Comparison of ENCODE assay signal across 8 cellular contexts in genomic region chr2:119367472-119368099, GRCh38. TPM values are rescaled to one million over a fixed set of nuclear protein-coding genes. Genes with fewer than 3 reads are reported as not detected.
DNase-seq lines count a peak whose midpoint lies in the region; ATAC-seq and TF ChIP-seq lines count a peak whose summit lies in the region.

No MANE protein-coding gene starts in this region.

- H3K27me3 ChIP-seq in HUES64 (ENCODE audit: insufficient read depth, low read length) (no peaks in the 10 kb centered on the region), left lung (no peaks in the 10 kb centered on the region)

- H3K9me3 ChIP-seq in HUES64 (ENCODE audit: insufficient read depth, low read depth, low read length) (no peaks in the 10 kb centered on the region), left lung (no peaks in the 10 kb centered on the region)

- no peak overlapping the region for H3K27ac ChIP-seq in HUES64 (ENCODE audit: low read depth, low read length)
- peak overlapping the region; percentile 86 to 89 for H3K27ac ChIP-seq in left lung

- WGBS in HUES64 = 5% methylated on average over 32 of the region's 32 CpGs

- TF ChIP-seq CTCF in activated B cell treated with CpG ODN at 0.5 μM for 24 hours (IDR thresholded peaks at IDR 0.05) = no peak
- no peak for TF ChIP-seq CTCF in choroid plexus epithelial cell (conservative IDR thresholded peaks at IDR 0.05; ENCODE audit: low read depth, low read length)
- no peak for TF ChIP-seq CTCF in left lung (IDR thresholded peaks at IDR 0.05)

- H3K4me3 ChIP-seq in HUES64 (ENCODE audit: low read length) (peak overlapping the region; percentile 83), choroid plexus epithelial cell (ENCODE audit: low read depth, low read length) (peak overlapping the region; percentile 94), left lung (peak overlapping the region; percentile 64 to 92)

- peaks cover 53% of the 10 kb centered on the region for H3K4me1 Mint-ChIP-seq in activated B cell treated with CpG ODN at 0.5 μM for 24 hours

- H3K9me3 Mint-ChIP-seq in activated B cell treated with CpG ODN at 0.5 μM for 24 hours = no peaks in the 10 kb centered on the region

- peak overlapping the region; percentile 72 for H3K9ac ChIP-seq in HUES64 (ENCODE audit: low read depth, low read length)

- ATAC-seq in GM21390 (IDR thresholded peaks at IDR 0.05; ENCODE audit: unreplicated experiment) (peak; percentile 34), activated B cell treated with CpG ODN at 0.5 μM for 24 hours (ENCODE audit: low read depth) (peak; percentile 25), left lung (peak; percentile 69)

- H3K36me3 Mint-ChIP-seq in activated B cell treated with CpG ODN at 0.5 μM for 24 hours (ENCODE audit: low read depth) = peaks cover 52% of the 10 kb centered on the region

- DNase-seq in D341Med (ENCODE audit: low spot score) = peak; percentile 74
- DNase-seq in activated B cell treated with CpG ODN at 0.5 μM for 24 hours = peak; percentile 36
- peak; percentile 12 for DNase-seq in choroid plexus epithelial cell (ENCODE audit: low read depth)
- peak; percentile 75 to 88 for DNase-seq in left lung
- peak in 2 of 3 donors; percentile 6 to 17 for DNase-seq in stimulated activated CD4-positive, alpha-beta T cell treated with anti-CD3 and anti-CD28 coated beads, TNF-alpha, amount 100 ng/mL, for 1 hour (ENCODE audit: low read depth in 3 of 3, low spot score in 1 of 3)
- DNase-seq in COLO829 (ENCODE audit: low spot score) = no peak

- intact Hi-C loops in activated B cell treated with CpG ODN at 0.5 μM for 24 hours (cut with micrococcal nuclease) = loop anchor here (1.0 to 10.0 kb wide), 10 partner anchors 29 to 1553 kb away; partner anchors contain the start of genes DDX18, EPB41L5, INHBB and PTPN4
- intact Hi-C loops in left lung (cut with DNase I) = no loop called here

- H3K27me3 Mint-ChIP-seq in activated B cell treated with CpG ODN at 0.5 μM for 24 hours = no peaks in the 10 kb centered on the region

- H3K4me3 Mint-ChIP-seq in activated B cell treated with CpG ODN at 0.5 μM for 24 hours = peak overlapping the region; percentile 100

- H3K36me3 ChIP-seq in HUES64 (ENCODE audit: insufficient read depth, low read length) (peaks cover 44% of the 10 kb centered on the region), left lung (peaks cover 0 to 42% of the 10 kb centered on the region in 2 donors)

- H3K4me1 ChIP-seq in HUES64 (ENCODE audit: insufficient read depth, low read length) (peaks cover 14% of the 10 kb centered on the region; the same call in 1 of the 2 replicates), left lung (peaks cover 15 to 42% of the 10 kb centered on the region in 2 donors)

- POLR2A ChIA-PET in activated B cell treated with CpG ODN at 0.5 μM for 24 hours (lab: Charles Lee) = interaction anchor here (0.8 to 2.3 kb wide), 15 partner anchors 9 to 1181 kb away, joined by 3 to 14 read pairs (median 5); partner anchors contain the start of genes RALB and TMEM37

- CTCF ChIA-PET in activated B cell treated with CpG ODN at 0.5 μM for 24 hours (lab: Charles Lee) = no interaction called here

- H3K27ac Mint-ChIP-seq in activated B cell treated with CpG ODN at 0.5 μM for 24 hours = peak overlapping the region; percentile 95

RNA-seq across cellular contexts. Expression of gene DBI, which starts 0.8 kb away (rescaled TPM):
- 363 TPM for polyA plus RNA-seq in HUES64 (2013, experiment 1 of 2)
- polyA plus RNA-seq in HUES64 (2013, experiment 2 of 2) = 393 TPM
- total RNA-seq in activated B cell treated with CpG ODN at 0.5 μM for 24 hours (112 TPM in 2 replicates), left lung (100 to 1,000 TPM; 172 to 175 TPM)

RNA-seq across cellular contexts. Expression of gene C2orf76, which starts 1.0 kb away (rescaled TPM):
- polyA plus RNA-seq in HUES64 (2013, experiment 1 of 2) = 8.1 TPM
- 13.7 TPM for polyA plus RNA-seq in HUES64 (2013, experiment 2 of 2)
- total RNA-seq in activated B cell treated with CpG ODN at 0.5 μM for 24 hours (10.0 and 11.0 TPM in 2 replicates), left lung (10 to 100 TPM; 11.0 TPM)
